Comparison of ENCODE assay signal across 29 cellular contexts in genomic region chr2:117985092-117985491, GRCh38. TPM values are rescaled to one million over a fixed set of nuclear protein-coding genes. Genes with fewer than 3 reads are reported as not detected.
DNase-seq lines count a peak whose midpoint lies in the region; ATAC-seq, FAIRE-seq and TF ChIP-seq lines count a peak whose summit lies in the region.
"Had no signal": no experiment of that assay in that cellular context is flagged by ENCODE, and none has a peak within 500 bp of the region (broad histone marks: within the 10 kb centered on the region; RNA-seq: fewer than 3 reads in every experiment).

No MANE protein-coding gene starts in this region.

- H3K23ac ChIP-seq in H1 (ENCODE audit: insufficient read length) (no peak overlapping the region), mesendoderm (ENCODE audit: low read length) (no peak overlapping the region)

- H3K79me2 ChIP-seq in OCI-LY7 (ENCODE audit: insufficient read depth, low read depth, low read length) (no peaks in the 10 kb centered on the region), H1 (ENCODE audit: control insufficient read depth in 1 of 2, insufficient read depth in 2 of 2, low read length in 2 of 2) (no peaks in the 10 kb centered on the region), mesendoderm (ENCODE audit: control insufficient read depth, insufficient read depth, low read length) (no peaks in the 10 kb centered on the region), HepG2 (ENCODE audit: insufficient read depth, low read length) (no peaks in the 10 kb centered on the region)

- H4K91ac ChIP-seq in H1 (replicated peaks; ENCODE audit: insufficient read length, low read length), result no peak overlapping the region

- TF ChIP-seq EP300 in H1 (IDR thresholded peaks at IDR 0.05; ENCODE audit: borderline replicate concordance in 1 of 2, low read depth in 2 of 2, low read length in 2 of 2), result no peak
- no peak for TF ChIP-seq EP300 in HepG2 (IDR thresholded peaks at IDR 0.05; ENCODE audit: low read depth in 2 of 2, low read length in 2 of 2)
- TF ChIP-seq EP300 in HepG2 (CRISPR knock-in tag; IDR thresholded peaks at IDR 0.05; ENCODE audit: borderline replicate concordance), result no peak

- H3K9me2 ChIP-seq in OCI-LY7 (ENCODE audit: insufficient read depth, low read length), result no peaks in the 10 kb centered on the region

- BruUV-seq in OCI-LY7 (replicated peaks; lab: Mats Ljungman, UMichigan) (no TSS peak), HepG2 (replicated peaks; lab: Mats Ljungman, UMichigan) (no TSS peak)

- peak; percentile 11 to 32; a peak in 2 of 4 replicates for TF ChIP-seq RAD21 in H1 (IDR thresholded peaks at IDR 0.05 in 1 of 2, conservative IDR thresholded peaks at IDR 0.05 in 1 of 2; ENCODE audit: low read depth in 2 of 2, low read length in 2 of 2)
- no peak for TF ChIP-seq RAD21 in HepG2 (CRISPR knock-in tag; IDR thresholded peaks at IDR 0.05)

- H2BK12ac ChIP-seq in H1 (ENCODE audit: low read depth, low read length), result no peak overlapping the region

- H3K14ac ChIP-seq in H1 (ENCODE audit: insufficient read length), result no peak overlapping the region

- H2AK5ac ChIP-seq in H1 (ENCODE audit: low read depth, low read length) (no peak overlapping the region), mesendoderm (ENCODE audit: low read length) (no peak overlapping the region)

- 90% methylated on average over 2 of the region's 2 CpGs; no CpG with 5 or more reads in 1 of the 2 experiments for WGBS in H1 (ENCODE audit: extremely low coverage in 1 of 2, insufficient coverage in 1 of 2, insufficient read length in 1 of 2, insufficient replicate concordance in 2 of 2, low coverage in 1 of 2, low lambda C conversion rate in 2 of 2, missing lambda C conversion rate in 1 of 2), 2 experiments
- whole genome bisulfite sequencing in mesendoderm (ENCODE audit: extremely low coverage, insufficient coverage, low lambda C conversion rate), result no CpG with 5 or more reads among the region's 2 CpGs
- 98% methylated on average over 2 of the region's 2 CpGs for WGBS in HepG2 (ENCODE audit: low lambda C conversion rate)
- WGBS in heart left ventricle, 4 donors, result 74 to 78% (median 75%) methylated on average over 2 of the region's 2 CpGs

- H4K5ac ChIP-seq in H1 (ENCODE audit: insufficient read length, low read depth, low read length) (no peak overlapping the region), mesendoderm (ENCODE audit: low read length) (no peak overlapping the region)

- H3K27ac ChIP-seq in OCI-LY7 (ENCODE audit: low read depth, low read length, poor library complexity, severe bottlenecking), result no peak overlapping the region
- H3K27ac ChIP-seq in H1 (ENCODE audit: low read depth, low read length), result no peak overlapping the region
- H3K27ac ChIP-seq in mesendoderm (ENCODE audit: low read depth, low read length), result no peak overlapping the region
- no peak overlapping the region for H3K27ac ChIP-seq in HepG2 (ENCODE audit: extremely low read length, insufficient read depth, low read length)
- H3K27ac ChIP-seq in heart left ventricle, result no peak overlapping the region
- H3K27ac ChIP-seq: ascending aorta, PC-9, testis, uterus had no signal

- H3K4me3 ChIP-seq in BE2C (ENCODE audit: low read depth, low read length) (no peak overlapping the region), OCI-LY7 (ENCODE audit: low read depth, low read length, poor library complexity, severe bottlenecking) (no peak overlapping the region), H1 (ENCODE audit: extremely low read depth in 1 of 4, insufficient read depth in 2 of 4, low read depth in 3 of 4, low read length in 4 of 4) (no peak overlapping the region), mesendoderm (ENCODE audit: low read length) (no peak overlapping the region), HepG2 (replicated peaks in 1 of 3; ENCODE audit: insufficient read depth in 1 of 3, low read depth in 2 of 3, low read length in 3 of 3) (no peak overlapping the region), heart left ventricle (no peak overlapping the region)
- H3K4me3 ChIP-seq: ascending aorta, PC-9, testis, uterus had no signal

- no peak overlapping the region for H3K4me2 ChIP-seq in OCI-LY7 (ENCODE audit: low read length)
- H3K4me2 ChIP-seq in H1 (ENCODE audit: insufficient read depth in 1 of 2, low read depth in 2 of 2, low read length in 2 of 2), result no peak overlapping the region
- H3K4me2 ChIP-seq in mesendoderm (ENCODE audit: low read length), result no peak overlapping the region
- no peak overlapping the region for H3K4me2 ChIP-seq in HepG2 (ENCODE audit: low read depth, low read length)
- H3K4me2 ChIP-seq: PC-9 had no signal

- TF ChIP-seq POLR2A in H1 (IDR thresholded peaks at IDR 0.05; ENCODE audit: control extremely low read depth in 1 of 2, low read depth in 2 of 2, low read length in 2 of 2) (no peak), HepG2 (IDR thresholded peaks at IDR 0.05; ENCODE audit: insufficient read depth in 1 of 2, low read depth in 2 of 2, low read length in 2 of 2) (no peak), heart left ventricle (IDR thresholded peaks at IDR 0.05) (no peak)

- TF ChIP-seq CTCF in BE2C (IDR thresholded peaks at IDR 0.05; ENCODE audit: low read depth, low read length) (peak; percentile 7; the same call in 1 of the 2 replicates), OCI-LY7 (conservative IDR thresholded peaks at IDR 0.05; ENCODE audit: low read length) (0 out of 2 replicates have a peak, but pooled peaks have one; percentile 18), H1 (IDR thresholded peaks at IDR 0.05; ENCODE audit: control extremely low read depth in 1 of 3, insufficient read depth in 1 of 3, low read depth in 1 of 3, low read length in 3 of 3) (peak in 2 of 3 experiments; percentile 11 to 29; a peak in 2 of 4 replicates), HepG2 (CRISPR knock-in tag; IDR thresholded peaks at IDR 0.05) (no peak), heart left ventricle (IDR thresholded peaks at IDR 0.05) (no peak)

- H3K79me1 ChIP-seq in H1 (ENCODE audit: low read depth, low read length), result no peaks in the 10 kb centered on the region
- H3K79me1 ChIP-seq in mesendoderm (ENCODE audit: low read length), result no peaks in the 10 kb centered on the region

- H3K4me1 ChIP-seq in BE2C (no peaks in the 10 kb centered on the region), OCI-LY7 (ENCODE audit: insufficient read depth, low read length, poor library complexity, severe bottlenecking) (no peaks in the 10 kb centered on the region), H1 (replicated peaks in 1 of 4; ENCODE audit: control insufficient read depth in 3 of 4, insufficient read depth in 4 of 4, low read length in 3 of 4) (no peaks in the 10 kb centered on the region), mesendoderm (ENCODE audit: control insufficient read depth, low read depth, low read length) (no peaks in the 10 kb centered on the region), HepG2 (ENCODE audit: insufficient read depth, low read length) (0 out of 2 replicates have a peak, but pooled peaks cover 7% of the 10 kb centered on the region), heart left ventricle (peaks cover 0 to 30% (median 4%) of the 10 kb centered on the region in 12 donors)
- H3K4me1 ChIP-seq: testis, uterus had no signal

- H3K9me3 ChIP-seq in BE2C (no peaks in the 10 kb centered on the region), OCI-LY7 (ENCODE audit: low read length) (0 out of 2 replicates have a peak, but pooled peaks cover 4% of the 10 kb centered on the region), H1 (ENCODE audit: insufficient read depth in 2 of 2, low read depth in 1 of 2, low read length in 1 of 2) (no peaks in the 10 kb centered on the region), HepG2 (ENCODE audit: low read length) (no peaks in the 10 kb centered on the region), heart left ventricle (no peaks in the 10 kb centered on the region)
- H3K9me3 ChIP-seq: ascending aorta, testis, uterus had no signal

- H2AFZ ChIP-seq in OCI-LY7 (ENCODE audit: low read length) (no peak overlapping the region), H1 (ENCODE audit: low read length) (no peak overlapping the region), HepG2 (ENCODE audit: low read length) (no peak overlapping the region)
- H2AFZ ChIP-seq: PC-9 had no signal

- H3K36me3 ChIP-seq in BE2C, result no peaks in the 10 kb centered on the region
- H3K36me3 ChIP-seq in OCI-LY7 (ENCODE audit: insufficient read depth, low read length), result peaks cover 74% of the 10 kb centered on the region
- peaks cover 0 to 5% (median 0%) of the 10 kb centered on the region in 4 experiments; a peak in 2 of 8 replicates for H3K36me3 ChIP-seq in H1 (ENCODE audit: control insufficient read depth in 2 of 4, insufficient read depth in 4 of 4, low read length in 3 of 4)
- no peaks in the 10 kb centered on the region for H3K36me3 ChIP-seq in mesendoderm (ENCODE audit: control insufficient read depth, insufficient read depth, low read length)
- peaks cover 16 to 69% of the 10 kb centered on the region in 2 experiments for H3K36me3 ChIP-seq in HepG2 (replicated peaks in 1 of 2; ENCODE audit: control insufficient read depth in 1 of 2, insufficient read depth in 2 of 2, low read length in 2 of 2)
- peaks cover 0 to 97% (median 81%) of the 10 kb centered on the region in 9 donors for H3K36me3 ChIP-seq in heart left ventricle
- H3K36me3 ChIP-seq: uterus had no signal

- ATAC-seq in HepG2, result no peak
- ATAC-seq in heart left ventricle, result no peak
- ATAC-seq: activated T-cell treated with anti-CD3 and anti-CD28 coated beads, Interleukin-2, amount 50 U/mL, for 72 hours; CD8-positive, alpha-beta T cell; left ventricle myocardium superior; stimulated activated naive B cell treated with anti-CD40 and anti-IgM and Interleukin-4, amounts not matched to agents 10 μg/mL and 1 μg/mL and 100 μg/mL, for 72 hours had no signal

- in situ Hi-C loops in HepG2 (cut with HindIII; ENCODE audit: extremely low pct_ligation_motif_present, low pct_unique_long_range_greater_than_20kb), result no loop called here

- H3K27me3 ChIP-seq in BE2C, result no peaks in the 10 kb centered on the region
- peaks cover 0 to 1% (median 0%) of the 10 kb centered on the region in 4 experiments; a peak in 1 of 7 replicates for H3K27me3 ChIP-seq in H1 (replicated peaks in 1 of 4; ENCODE audit: control insufficient read depth in 3 of 4, extremely low read depth in 1 of 4, insufficient read depth in 3 of 4, low read length in 3 of 4)
- no peaks in the 10 kb centered on the region for H3K27me3 ChIP-seq in mesendoderm (ENCODE audit: insufficient read depth, low read length, poor library complexity)
- H3K27me3 ChIP-seq in HepG2 (ENCODE audit: control insufficient read depth in 1 of 2, insufficient read depth in 2 of 2, low read length in 2 of 2), result no peaks in the 10 kb centered on the region
- no peaks in the 10 kb centered on the region for H3K27me3 ChIP-seq in heart left ventricle
- H3K27me3 ChIP-seq: ascending aorta, testis, uterus had no signal

- DNase-seq in BE2C (no peak), OCI-LY7 (ENCODE audit: low spot score) (no peak), H1 (ENCODE audit: low read depth in 1 of 2, low spot score in 2 of 2) (no peak), mesendoderm (peak; percentile 56), HuH-7.5 (ENCODE audit: low spot score) (no peak), NCI-H2081 treated with DMSO at 0.1 percent for 48 hours (lab: John Stamatoyannopoulos, UW) (no peak), HepG2 (ENCODE audit: low spot score) (no peak), heart left ventricle (no peak)
- DNase-seq: activated CD4-positive, alpha-beta T cell treated with anti-CD3 and anti-CD28 coated beads for 48 hours; activated T-cell treated with anti-CD3 and anti-CD28 coated beads, Interleukin-2, amount 50 U/mL, for 72 hours; CD8-positive, alpha-beta T cell; Kasumi-1; left ventricle myocardium superior; NCI-H1048; NCI-H187; NCI-H226; NCI-H774; nephron progenitor cell; PC-9; SHP77 treated with DMSO at 0.1 percent for 48 hours; small intestine; stimulated activated CD4-positive, alpha-beta T cell treated with anti-CD3 and anti-CD28 coated beads, Interleukin-2, amount 100 ng/mL, for 48 hours; stimulated activated naive B cell treated with anti-CD40 and anti-IgM and Interleukin-4, amounts not matched to agents 10 μg/mL and 1 μg/mL and 100 μg/mL, for 72 hours; testis; uterus had no signal

- H3K4ac ChIP-seq in H1 (replicated peaks; ENCODE audit: insufficient read length, low read depth, low read length) (no peak overlapping the region), mesendoderm (ENCODE audit: low read depth, low read length) (no peak overlapping the region)

- H3K9ac ChIP-seq in H1 (replicated peaks in 1 of 4; ENCODE audit: extremely low read depth in 1 of 4, low read depth in 3 of 4, low read length in 3 of 4) (no peak overlapping the region), mesendoderm (ENCODE audit: low read length) (no peak overlapping the region), HepG2 (ENCODE audit: insufficient read depth, low read depth, low read length) (no peak overlapping the region)

- CTCF ChIA-PET in OCI-LY7 (lab: Charles Lee; ENCODE audit: unreplicated experiment) (interaction anchor here (1.2 kb wide), 1 partner anchor 18 kb away, joined by 3 read pairs; no protein-coding TSS in a partner anchor), H1 (lab: Charles Lee; ENCODE audit: partially characterized antibody) (interaction anchor here (1.0 to 10.0 kb wide), 5 partner anchors 11 to 28 kb away, joined by 3 to 98 read pairs (median 7); no protein-coding TSS in a partner anchor), HepG2 (lab: Yijun Ruan, JAX; ENCODE audit: low intra/inter-chr PET ratio, low total read pairs) (no interaction called here)

- H3K23me2 ChIP-seq in H1 (ENCODE audit: low read depth, low read length), result no peaks in the 10 kb centered on the region

- no peak overlapping the region for H2BK120ac ChIP-seq in H1 (replicated peaks; ENCODE audit: low read depth, low read length)
- no peak overlapping the region for H2BK120ac ChIP-seq in mesendoderm (ENCODE audit: low read depth, low read length)

- FAIRE-seq in H1 (lab: Jason Lieb, UNC) (no peak), HepG2 (lab: Jason Lieb, UNC) (no peak)
- FAIRE-seq: colon, G401.6, small intestine, TTC549 had no signal

- H2BK15ac ChIP-seq in H1 (ENCODE audit: low read length) (no peak overlapping the region), mesendoderm (replicated peaks; ENCODE audit: low read depth) (no peak overlapping the region)

- H3K18ac ChIP-seq in H1 (ENCODE audit: extremely low read depth, low read length), result no peak overlapping the region
- H3K18ac ChIP-seq in mesendoderm (ENCODE audit: low read length), result no peak overlapping the region

- H2BK5ac ChIP-seq in H1 (ENCODE audit: low read depth, low read length), result no peak overlapping the region
- H2BK5ac ChIP-seq in mesendoderm (ENCODE audit: low read length), result no peak overlapping the region

- no peak overlapping the region for H2BK20ac ChIP-seq in H1 (ENCODE audit: low read length)

- H4K8ac ChIP-seq in H1 (ENCODE audit: extremely low read depth, insufficient read depth, low read length) (no peak overlapping the region), mesendoderm (ENCODE audit: low read depth, low read length) (no peak overlapping the region)

- POLR2A ChIA-PET in OCI-LY7 (lab: Charles Lee), result interaction anchor here (1.1 to 1.7 kb wide), 4 partner anchors 11 to 67 kb away, joined by 3 to 7 read pairs (median 3); no protein-coding TSS in a partner anchor
- POLR2A ChIA-PET in H1 (lab: Charles Lee; ENCODE audit: partially characterized antibody), result no interaction called here
- POLR2A ChIA-PET in HepG2 (lab: Yijun Ruan, JAX), result no interaction called here

- intact Hi-C loops in OCI-LY7 (cut with micrococcal nuclease; ENCODE audit: unreplicated experiment), result loop anchor here (5.0 kb wide), 1 partner anchor 148 kb away; no protein-coding TSS in a partner anchor
- intact Hi-C loops in HepG2 (cut with micrococcal nuclease; ENCODE audit: unreplicated experiment), result no loop called here
- intact Hi-C loops in heart left ventricle (cut with DNase I), result no loop called here

- H4K20me1 ChIP-seq in OCI-LY7 (ENCODE audit: insufficient read depth, low read length) (no peaks in the 10 kb centered on the region), H1 (replicated peaks in 1 of 2; ENCODE audit: control insufficient read depth in 1 of 2, insufficient read depth in 2 of 2, low read length in 2 of 2) (peaks cover 0 to 5% of the 10 kb centered on the region in 2 experiments), HepG2 (ENCODE audit: insufficient read depth, low read length) (0 out of 2 replicates have a peak, but pooled peaks cover 2% of the 10 kb centered on the region)

- H3K56ac ChIP-seq in H1 (replicated peaks; ENCODE audit: insufficient read length, low read depth, low read length) (no peak overlapping the region), mesendoderm (ENCODE audit: low read length) (no peak overlapping the region)

RNA-seq across cellular contexts. Expression of gene CCDC93, which starts 28.8 kb away (rescaled TPM):
- polyA plus RNA-seq in BE2C (2012; ENCODE audit: insufficient read depth, insufficient read length, low read depth), result 4.5 TPM
- total RNA-seq in OCI-LY7 (2014; rRNA removed; shearing (Covaris generic)), result 25.6 and 28.2 TPM in 2 replicates
- 50.0 and 53.8 TPM in 2 replicates for total RNA-seq in OCI-LY7 (2022)
- total RNA-seq in H1 (2021; fragmentation: NEBNext Ultra II Directional; extraction: Animal tissue kit (Norgen Biotek cat#: 25700)), result 16.9 and 18.0 TPM in 2 replicates
- polyA plus RNA-seq in H1 (2011; rRNA removed), result 5.4 and 5.5 TPM in 2 replicates
- 7.3 TPM for polyA plus RNA-seq in H1 (2011; cell fraction: cytosol; rRNA removed)
- polyA plus RNA-seq in H1 (2011; cell fraction: nucleus; rRNA removed), result 23.0 TPM
- 8.4 to 12.8 TPM (median 11.1 TPM) in 4 replicates for polyA plus RNA-seq in H1 (2012, experiment 1 of 2)
- 0.50 TPM for polyA plus RNA-seq in H1 (2012, experiment 2 of 2)
- 15.0 TPM for polyA plus RNA-seq in H1 (2013, experiment 1 of 2)
- 12.5 TPM for polyA plus RNA-seq in H1 (2013, experiment 2 of 2)
- 13.9 and 20.2 TPM in 2 replicates for polyA minus RNA-seq in H1 (2011; rRNA and poly(A)+ RNA removed)
- polyA minus RNA-seq in H1 (2011; cell fraction: cytosol; rRNA and poly(A)+ RNA removed), result 9.6 TPM
- 38.9 TPM for polyA minus RNA-seq in H1 (2011; cell fraction: nucleus; rRNA and poly(A)+ RNA removed)
- 9.4 TPM for polyA plus RNA-seq in mesendoderm (2013, experiment 1 of 2)
- 11.3 TPM for polyA plus RNA-seq in mesendoderm (2013, experiment 2 of 2)
- total RNA-seq in HepG2 (2016; rRNA removed; fragmentation: Illumina TruSeq; extraction: Trizol), result 28.7 and 37.2 TPM in 2 replicates
- 4.8 and 7.0 TPM in 2 replicates for total RNA-seq in HepG2 (2016; cell fraction: cytosol; rRNA removed; fragmentation: Illumina TruSeq; extraction: Trizol; ENCODE audit: low read depth)
- 29.0 and 39.3 TPM in 2 replicates for total RNA-seq in HepG2 (2016; cell fraction: insoluble cytoplasmic fraction; rRNA removed; fragmentation: Illumina TruSeq; extraction: Trizol)
- total RNA-seq in HepG2 (2016; cell fraction: membrane; rRNA removed; fragmentation: Illumina TruSeq; extraction: Trizol), result 8.2 and 11.3 TPM in 2 replicates
- 89.0 and 99.4 TPM in 2 replicates for total RNA-seq in HepG2 (2016; cell fraction: nucleus; rRNA removed; fragmentation: Illumina TruSeq; extraction: Trizol)
- 53.2 and 58.5 TPM in 2 replicates for polyA plus RNA-seq in HepG2 (2011; rRNA removed)
- 11.3 and 14.8 TPM in 2 replicates for polyA plus RNA-seq in HepG2 (2011; cell fraction: cytosol; rRNA removed)
- polyA plus RNA-seq in HepG2 (2011; cell fraction: nucleus; rRNA removed), result 273 and 279 TPM in 2 replicates
- 43.0 and 43.1 TPM in 2 replicates for polyA plus RNA-seq in HepG2 (2012)
- polyA plus RNA-seq in HepG2 (2016; cell fraction: cytosol; fragmentation: Illumina TruSeq; extraction: Trizol; ENCODE audit: low read depth), result 1.2 and 1.5 TPM in 2 replicates
- 18.5 and 21.6 TPM in 2 replicates for polyA plus RNA-seq in HepG2 (2016; cell fraction: insoluble cytoplasmic fraction; fragmentation: Illumina TruSeq; extraction: Trizol; ENCODE audit: low read depth)
- polyA plus RNA-seq in HepG2 (2016; cell fraction: membrane; fragmentation: Illumina TruSeq; extraction: Trizol; ENCODE audit: low read depth), result 2.5 and 3.4 TPM in 2 replicates
- polyA plus RNA-seq in HepG2 (2016; cell fraction: nucleus; fragmentation: Illumina TruSeq; extraction: Trizol; ENCODE audit: insufficient read depth, low read depth), result 177 and 193 TPM in 2 replicates
- polyA minus RNA-seq in HepG2 (2011; rRNA and poly(A)+ RNA removed; ENCODE audit: low replicate concordance), result 12.3 and 25.2 TPM in 2 replicates
- polyA minus RNA-seq in HepG2 (2011; cell fraction: cytosol; rRNA and poly(A)+ RNA removed), result 11.3 and 12.0 TPM in 2 replicates
- polyA minus RNA-seq in HepG2 (2011; cell fraction: nucleus; rRNA and poly(A)+ RNA removed), result 141 and 162 TPM in 2 replicates
- total RNA-seq in heart left ventricle, result 10 to 100 TPM; 15.6 to 47.6 (median 32.3) TPM
- polyA plus RNA-seq in heart left ventricle, result 10 to 100 TPM; 11.0 to 17.6 TPM

Comparison
In these comparisons a context has a peak if more than half of its experiments do, and no peak if none do; other contexts are left out.
1. CTCF ChIP-seq: peak in BE2C (single experiment), OCI-LY7 (single experiment) and H1 (2 of 3); none in HepG2 (single experiment) and heart left ventricle (0 of 12).